ENCODE assay signal across 29 cellular contexts in genomic region chr3:159018341-159018740, GRCh38. TPM values are rescaled to one million over a fixed set of nuclear protein-coding genes. Genes with fewer than 3 reads are reported as not detected.
"Had no signal": no experiment of that assay in that cellular context is flagged by ENCODE, and none has a peak within 500 bp of the region (broad histone marks: within the 10 kb centered on the region; RNA-seq: fewer than 3 reads in every experiment).

No MANE protein-coding gene starts in this region.

- ATAC-seq: esophagus mucosa, gastrocnemius medialis, heart right ventricle, left cardiac atrium, left lung, left ventricle myocardium superior, lower lobe of right lung, mucosa of descending colon had no signal

- H3K36me3 Mint-ChIP-seq: mesothelial cell of epicardium, naive B cell had no signal

- H3K27ac ChIP-seq: coronary artery, dorsolateral prefrontal cortex, epithelial cell of prostate, esophagus squamous epithelium, gastrocnemius medialis, heart right ventricle, left lung, lower lobe of right lung had no signal

- H3K4me1 Mint-ChIP-seq: mesothelial cell of epicardium, naive B cell had no signal

- H3K4me3 Mint-ChIP-seq: mesothelial cell of epicardium, naive B cell had no signal

- H3K9me3 ChIP-seq: gastrocnemius medialis had no signal

- H3K4me1 ChIP-seq: esophagus squamous epithelium, gastrocnemius medialis, heart right ventricle, left lung, lower lobe of right lung had no signal

- H3K27me3 ChIP-seq: esophagus squamous epithelium, gastrocnemius medialis, heart right ventricle, left lung had no signal

- H3K36me3 ChIP-seq: esophagus squamous epithelium, gastrocnemius medialis, heart right ventricle, left lung, lower lobe of right lung had no signal

- H3K4me3 ChIP-seq: coronary artery, dorsolateral prefrontal cortex, esophagus squamous epithelium, gastrocnemius medialis, heart right ventricle, left lung, lower lobe of right lung, mucosa of descending colon had no signal

- DNase-seq: dermis blood vessel endothelial cell; dorsolateral prefrontal cortex; effector CD4-positive, alpha-beta T cell; effector memory CD4-positive, alpha-beta T cell; erythroblast; esophagus squamous epithelium; foreskin fibroblast; foreskin melanocyte; gastrocnemius medialis; glutamatergic neuron; head of caudate nucleus; heart right ventricle; hippocampal formation; left cardiac atrium; left lung; left ventricle myocardium superior; lower lobe of right lung; mesenchymal stem cell; mucosa of descending colon; naive B cell had no signal

- H3K27ac Mint-ChIP-seq: mesothelial cell of epicardium, naive B cell had no signal

RNA-seq across cellular contexts. Expression of gene IQCJ, which starts 50.8 kb away (rescaled TPM):
- total RNA-seq: dermis blood vessel endothelial cell, esophagus mucosa, esophagus squamous epithelium, gastrocnemius medialis, glomerular endothelial cell, kidney epithelial cell, left lung, lower lobe of right lung, lung microvascular endothelial cell, mesenteric fat pad, mesothelial cell of epicardium had no signal
- polyA plus RNA-seq: keratinocyte had no signal
